In the genomic region with DNA sequence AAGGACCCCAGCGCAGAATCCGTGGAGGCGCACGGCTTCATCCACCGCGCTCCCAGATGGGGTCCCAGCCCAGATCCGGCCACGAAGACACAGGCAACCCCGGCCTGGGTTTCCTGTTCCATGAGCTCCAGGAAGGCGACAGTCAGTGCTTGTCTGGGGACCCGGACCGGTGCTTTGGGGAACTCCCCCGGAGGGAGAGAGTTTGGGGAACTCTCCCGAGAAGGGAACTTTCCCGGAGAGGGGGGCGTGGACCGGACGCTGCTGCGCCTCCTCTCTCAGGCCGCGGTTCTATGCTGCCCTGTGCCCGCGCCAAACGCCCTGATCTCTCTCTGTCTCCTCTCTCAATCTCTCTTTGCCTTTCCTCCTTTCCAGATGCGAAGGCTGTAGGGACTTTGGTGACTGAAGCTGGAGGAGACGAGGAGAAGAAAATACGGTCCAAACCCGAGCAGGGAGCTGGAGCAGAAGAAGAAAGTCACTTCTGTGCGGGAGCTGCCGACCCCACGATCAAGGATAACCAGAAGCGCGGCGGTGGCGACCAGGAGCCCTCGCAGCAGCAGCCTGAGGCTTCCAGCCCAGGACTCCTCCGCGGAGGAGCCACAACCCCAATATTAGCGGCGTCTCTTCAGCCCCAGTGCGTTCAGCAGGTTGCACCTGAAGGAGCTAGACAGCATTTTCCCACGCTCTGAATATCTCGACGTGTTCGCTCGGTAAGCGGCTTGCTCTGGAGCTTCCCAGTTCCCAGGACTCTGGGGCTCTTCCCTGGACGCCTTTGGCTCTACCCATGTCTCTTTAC, we compare ENCODE assay signal across 9 cellular contexts. TPM values are rescaled to one million over a fixed set of nuclear protein-coding genes. Genes with fewer than 3 reads are reported as not detected.
A peak's percentile ranks its signal among the peaks of the same experiment; 100 is the strongest.
DNase-seq lines count a peak whose midpoint lies in the region; ATAC-seq and TF ChIP-seq lines count a peak whose summit lies in the region.
"Had no signal": no experiment of that assay in that cellular context is flagged by ENCODE, and none has a peak within 500 bp of the region (broad histone marks: within the 10 kb centered on the region; RNA-seq: fewer than 3 reads in every experiment).

No MANE protein-coding gene starts in this region.

- no peaks in the 10 kb centered on the region for H3K36me3 ChIP-seq in CD8-positive, alpha-beta T cell (ENCODE audit: insufficient read depth, low read length)
- H3K36me3 ChIP-seq in H7 (replicated peaks; ENCODE audit: control insufficient read depth, insufficient read depth, low read length) = no peaks in the 10 kb centered on the region

- H3K36me3 Mint-ChIP-seq in CD8-positive, alpha-beta T cell = no peaks in the 10 kb centered on the region
- H3K36me3 Mint-ChIP-seq in brain = no peaks in the 10 kb centered on the region
- H3K36me3 Mint-ChIP-seq in naive thymus-derived CD8-positive, alpha-beta T cell = no peaks in the 10 kb centered on the region

- POLR2A ChIA-PET in CD8-positive, alpha-beta T cell (lab: Charles Lee) = interaction anchor here (0.9 kb wide), 1 partner anchor 9 kb away, joined by 3 read pairs; no protein-coding TSS in a partner anchor
- POLR2A ChIA-PET in naive thymus-derived CD8-positive, alpha-beta T cell (lab: Charles Lee) = interaction anchor here (0.6 kb wide), 2 partner anchors 119 to 406 kb away, joined by 3 read pairs; no protein-coding TSS in a partner anchor

- TF ChIP-seq CTCF in CD8-positive, alpha-beta T cell (IDR thresholded peaks at IDR 0.05) = no peak
- TF ChIP-seq CTCF in brain (conservative IDR thresholded peaks at IDR 0.05) = no peak

- ATAC-seq in CD8-positive, alpha-beta T cell = no peak
- ATAC-seq in naive thymus-derived CD8-positive, alpha-beta T cell = peak; percentile 40 to 48
- ATAC-seq in HG02678 (IDR thresholded peaks at IDR 0.05; ENCODE audit: unreplicated experiment) = no peak
- no peak for ATAC-seq in GM21447 (IDR thresholded peaks at IDR 0.05; ENCODE audit: unreplicated experiment)

- peaks cover 58% of the 10 kb centered on the region for H3K27me3 Mint-ChIP-seq in CD8-positive, alpha-beta T cell (ENCODE audit: low read depth)
- peaks cover 85% of the 10 kb centered on the region for H3K27me3 Mint-ChIP-seq in brain
- H3K27me3 Mint-ChIP-seq in naive thymus-derived CD8-positive, alpha-beta T cell = peaks cover 29 to 75% (median 55%) of the 10 kb centered on the region in 5 donors

- no peak overlapping the region for H3K27ac Mint-ChIP-seq in CD8-positive, alpha-beta T cell
- no peak overlapping the region for H3K27ac Mint-ChIP-seq in brain
- H3K27ac Mint-ChIP-seq in naive thymus-derived CD8-positive, alpha-beta T cell = no peak overlapping the region

- peak overlapping the region; percentile 62 for H3K4me3 Mint-ChIP-seq in CD8-positive, alpha-beta T cell
- H3K4me3 Mint-ChIP-seq in brain = peak overlapping the region; percentile 48 to 79 (median 63)
- peak overlapping the region; percentile 56 to 87 (median 73) for H3K4me3 Mint-ChIP-seq in naive thymus-derived CD8-positive, alpha-beta T cell

- H3K9me3 ChIP-seq in CD8-positive, alpha-beta T cell (ENCODE audit: low read length) = no peaks in the 10 kb centered on the region

- peaks cover 42% of the 10 kb centered on the region for H3K27me3 ChIP-seq in CD8-positive, alpha-beta T cell (ENCODE audit: insufficient read depth, low read length)
- H3K27me3 ChIP-seq in H7 (ENCODE audit: control insufficient read depth, insufficient read depth, low read length) = peaks cover 91% of the 10 kb centered on the region

- peak in 1 of 7 experiments; percentile 17 for DNase-seq in CD8-positive, alpha-beta T cell
- peak; percentile 58 for DNase-seq in H7
- DNase-seq in naive thymus-derived CD8-positive, alpha-beta T cell = no peak
- no peak for DNase-seq in NCI-H2196 (lab: John Stamatoyannopoulos, UW; ENCODE audit: unreplicated experiment)
- DNase-seq in T-helper 9 cell = no peak
- DNase-seq: SHP77 had no signal

- peak overlapping the region; percentile 19 for H3K4me3 ChIP-seq in CD8-positive, alpha-beta T cell (ENCODE audit: low read depth, low read length)
- H3K4me3 ChIP-seq in H7 (ENCODE audit: insufficient read depth, low read depth, low read length) = peak overlapping the region; percentile 37

- CTCF ChIA-PET in CD8-positive, alpha-beta T cell (lab: Charles Lee) = no interaction called here

- intact Hi-C loops in CD8-positive, alpha-beta T cell (cut with DNase I, micrococcal nuclease) = loop anchor here in 1 of 2 experiments (5.0 kb wide), 1 partner anchor 34 kb away; no protein-coding TSS in a partner anchor

- peaks cover 9% of the 10 kb centered on the region for H3K4me1 ChIP-seq in CD8-positive, alpha-beta T cell (ENCODE audit: insufficient read depth, low read length)

- H3K9me3 Mint-ChIP-seq in CD8-positive, alpha-beta T cell = no peaks in the 10 kb centered on the region
- H3K9me3 Mint-ChIP-seq in brain = peaks cover 0 to 14% (median 0%) of the 10 kb centered on the region in 5 experiments
- H3K9me3 Mint-ChIP-seq in naive thymus-derived CD8-positive, alpha-beta T cell = peaks cover 0 to 3% (median 0%) of the 10 kb centered on the region in 9 donors

- H3K4me1 Mint-ChIP-seq in CD8-positive, alpha-beta T cell (ENCODE audit: low read depth) = peaks cover 12% of the 10 kb centered on the region
- H3K4me1 Mint-ChIP-seq in brain = peaks cover 8% of the 10 kb centered on the region
- peaks cover 6 to 18% (median 17%) of the 10 kb centered on the region in 4 donors for H3K4me1 Mint-ChIP-seq in naive thymus-derived CD8-positive, alpha-beta T cell

- H3K27ac ChIP-seq in CD8-positive, alpha-beta T cell (ENCODE audit: low read depth, low read length) = no peak overlapping the region

RNA-seq across cellular contexts. Expression of a gene that starts 47.6 kb away (rescaled TPM):
- 10 to 100 TPM; 17.4 to 20.1 TPM for total RNA-seq in CD8-positive, alpha-beta T cell
- total RNA-seq in H7 (2014; rRNA removed; shearing (Covaris generic)) = 4.8 and 5.5 TPM in 2 replicates
- 6.8 TPM for polyA plus RNA-seq in brain (ENCODE audit: insufficient read depth, low read depth, low replicate concordance)
- 10 to 100 TPM; 17.1 to 18.7 TPM for total RNA-seq in naive thymus-derived CD8-positive, alpha-beta T cell
- 1 to 10 TPM; 2.4 to 6.3 (median 2.8) TPM for polyA plus RNA-seq in naive thymus-derived CD8-positive, alpha-beta T cell

Comparison
In these comparisons a context has a peak if more than half of its experiments do, and no peak if none do; other contexts are left out.
1. ATAC-seq: peak in naive thymus-derived CD8-positive, alpha-beta T cell (2 of 2); none in CD8-positive, alpha-beta T cell (single experiment), HG02678 (single experiment) and GM21447 (single experiment).
2. Peak in every context shown above with its lines, with median percentiles within 50 percentile points of each other: H3K4me3 Mint-ChIP-seq.